In genomic region chr5:139188558-139189270, GRCh38 we compare ENCODE assay signal across 2 cellular contexts.
TF ChIP-seq lines count a peak whose summit lies in the region.

No MANE protein-coding gene starts in this region.

TF ChIP-seq in IMR-90, 13 proteins besides CTCF, POLR2A, EP300 and RAD21:
- TF ChIP-seq MAFK (IDR thresholded peaks at IDR 0.05; ENCODE audit: low read depth, low read length) (peak; percentile 93), ELK1 (IDR thresholded peaks at IDR 0.05; ENCODE audit: borderline replicate concordance, low read depth, low read length) (no peak)

TF ChIP-seq in HepG2, 621 proteins besides CTCF, POLR2A, EP300 and RAD21:
- TF ChIP-seq, protein P1, sequence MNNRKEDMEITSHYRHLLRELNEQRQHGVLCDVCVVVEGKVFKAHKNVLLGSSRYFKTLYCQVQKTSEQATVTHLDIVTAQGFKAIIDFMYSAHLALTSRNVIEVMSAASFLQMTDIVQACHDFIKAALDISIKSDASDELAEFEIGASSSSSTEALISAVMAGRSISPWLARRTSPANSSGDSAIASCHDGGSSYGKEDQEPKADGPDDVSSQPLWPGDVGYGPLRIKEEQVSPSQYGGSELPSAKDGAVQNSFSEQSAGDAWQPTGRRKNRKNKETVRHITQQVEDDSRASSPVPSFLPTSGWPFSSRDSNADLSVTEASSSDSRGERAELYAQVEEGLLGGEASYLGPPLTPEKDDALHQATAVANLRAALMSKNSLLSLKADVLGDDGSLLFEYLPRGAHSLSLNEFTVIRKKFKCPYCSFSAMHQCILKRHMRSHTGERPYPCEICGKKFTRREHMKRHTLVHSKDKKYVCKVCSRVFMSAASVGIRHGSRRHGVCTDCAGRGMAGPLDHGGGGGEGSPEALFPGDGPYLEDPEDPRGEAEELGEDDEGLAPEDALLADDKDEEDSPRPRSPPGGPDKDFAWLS (CRISPR knock-in tag; IDR thresholded peaks at IDR 0.05; ENCODE audit: borderline replicate concordance): no peak
- peak; percentile 64; the same call in 1 of the 2 replicates for TF ChIP-seq MIXL1 (CRISPR knock-in tag; IDR thresholded peaks at IDR 0.05)
- no peak for TF ChIP-seq ELF3 (CRISPR knock-in tag; IDR thresholded peaks at IDR 0.05)
- peak; percentile 22 for TF ChIP-seq TEAD3 (CRISPR knock-in tag; optimal IDR thresholded peaks at IDR 0.05; ENCODE audit: borderline replicate concordance)
- TF ChIP-seq ZNF224 (CRISPR knock-in tag; IDR thresholded peaks at IDR 0.05): no peak
- TF ChIP-seq NFE2 (CRISPR knock-in tag; IDR thresholded peaks at IDR 0.05): no peak
- 0 out of 2 replicates have a peak, but pooled peaks have one; percentile 30 for TF ChIP-seq SP4 (CRISPR knock-in tag; IDR thresholded peaks at IDR 0.05)
- peak; percentile 78; the same call in 1 of the 2 replicates for TF ChIP-seq GFI1 (CRISPR knock-in tag; IDR thresholded peaks at IDR 0.05; ENCODE audit: borderline replicate concordance)
- TF ChIP-seq, protein P2, sequence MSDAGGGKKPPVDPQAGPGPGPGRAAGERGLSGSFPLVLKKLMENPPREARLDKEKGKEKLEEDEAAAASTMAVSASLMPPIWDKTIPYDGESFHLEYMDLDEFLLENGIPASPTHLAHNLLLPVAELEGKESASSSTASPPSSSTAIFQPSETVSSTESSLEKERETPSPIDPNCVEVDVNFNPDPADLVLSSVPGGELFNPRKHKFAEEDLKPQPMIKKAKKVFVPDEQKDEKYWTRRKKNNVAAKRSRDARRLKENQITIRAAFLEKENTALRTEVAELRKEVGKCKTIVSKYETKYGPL (CRISPR knock-in tag; IDR thresholded peaks at IDR 0.05): no peak
- no peak for TF ChIP-seq HDAC6 (IDR thresholded peaks at IDR 0.05; ENCODE audit: low read depth, low read length)
- no peak for TF ChIP-seq EZH2 (conservative IDR thresholded peaks at IDR 0.05; ENCODE audit: low read depth, low read length)
- peak; percentile 25; the same call in 1 of the 2 replicates for TF ChIP-seq ZMYM3 (CRISPR knock-in tag; IDR thresholded peaks at IDR 0.05)
- peak; percentile 41; the same call in 1 of the 2 replicates for TF ChIP-seq CEBPB (IDR thresholded peaks at IDR 0.05; ENCODE audit: borderline replicate concordance, low read depth, low read length)
- peak; percentile 94 to 97 for TF ChIP-seq MAFK (conservative IDR thresholded peaks at IDR 0.05 in 1 of 2, IDR thresholded peaks at IDR 0.05 in 1 of 2; ENCODE audit: low read length in 2 of 2)
- TF ChIP-seq XRCC5 (optimal IDR thresholded peaks at IDR 0.05; ENCODE audit: low read length): no peak
- TF ChIP-seq CEBPG (CRISPR knock-in tag; IDR thresholded peaks at IDR 0.05): 0 out of 2 replicates have a peak, but pooled peaks have one; percentile 51
- TF ChIP-seq, protein P3, sequence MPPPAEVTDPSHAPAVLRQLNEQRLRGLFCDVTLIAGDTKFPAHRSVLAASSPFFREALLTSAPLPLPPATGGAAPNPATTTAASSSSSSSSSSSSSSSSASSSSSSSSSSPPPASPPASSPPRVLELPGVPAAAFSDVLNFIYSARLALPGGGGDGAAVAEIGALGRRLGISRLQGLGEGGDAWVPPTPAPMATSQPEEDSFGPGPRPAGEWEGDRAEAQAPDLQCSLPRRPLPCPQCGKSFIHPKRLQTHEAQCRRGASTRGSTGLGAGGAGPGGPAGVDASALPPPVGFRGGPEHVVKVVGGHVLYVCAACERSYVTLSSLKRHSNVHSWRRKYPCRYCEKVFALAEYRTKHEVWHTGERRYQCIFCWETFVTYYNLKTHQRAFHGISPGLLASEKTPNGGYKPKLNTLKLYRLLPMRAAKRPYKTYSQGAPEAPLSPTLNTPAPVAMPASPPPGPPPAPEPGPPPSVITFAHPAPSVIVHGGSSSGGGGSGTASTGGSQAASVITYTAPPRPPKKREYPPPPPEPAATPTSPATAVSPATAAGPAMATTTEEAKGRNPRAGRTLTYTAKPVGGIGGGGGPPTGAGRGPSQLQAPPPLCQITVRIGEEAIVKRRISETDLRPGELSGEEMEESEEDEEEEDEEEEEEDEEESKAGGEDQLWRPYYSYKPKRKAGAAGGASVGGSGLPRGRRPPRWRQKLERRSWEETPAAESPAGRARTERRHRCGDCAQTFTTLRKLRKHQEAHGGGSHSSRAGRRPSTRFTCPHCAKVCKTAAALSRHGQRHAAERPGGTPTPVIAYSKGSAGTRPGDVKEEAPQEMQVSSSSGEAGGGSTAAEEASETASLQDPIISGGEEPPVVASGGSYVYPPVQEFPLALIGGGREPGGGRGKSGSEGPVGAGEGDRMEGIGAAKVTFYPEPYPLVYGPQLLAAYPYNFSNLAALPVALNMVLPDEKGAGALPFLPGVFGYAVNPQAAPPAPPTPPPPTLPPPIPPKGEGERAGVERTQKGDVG (CRISPR knock-in tag; IDR thresholded peaks at IDR 0.05; ENCODE audit: borderline replicate concordance): no peak
- TF ChIP-seq MAFF (IDR thresholded peaks at IDR 0.05; ENCODE audit: low read depth, low read length): peak; percentile 94
